Comparison of ENCODE assay signal across 8 cellular contexts in the genomic region with DNA sequence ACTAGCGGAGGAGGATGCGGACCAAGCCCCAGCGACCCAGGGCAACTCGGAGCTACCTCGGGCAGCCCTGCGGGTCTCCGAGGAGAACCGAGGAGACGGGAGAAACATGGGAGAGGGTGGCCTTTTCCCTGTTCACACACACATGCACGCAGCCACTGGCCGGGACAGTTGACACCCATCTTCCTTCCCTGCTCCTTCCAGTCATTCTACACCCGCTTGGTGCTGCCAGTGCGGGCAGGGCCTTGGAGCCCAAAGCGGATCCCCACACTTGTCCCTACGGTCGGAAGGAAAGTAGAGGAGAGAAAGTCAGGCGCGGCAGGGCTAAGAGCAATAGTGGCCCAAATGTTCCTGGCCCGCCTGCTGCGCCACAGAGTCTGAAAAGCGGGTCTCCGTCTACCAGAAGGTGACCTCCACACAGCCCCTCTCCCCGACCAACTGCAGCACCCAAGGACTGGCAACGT. TPM values are rescaled to one million over a fixed set of nuclear protein-coding genes. Genes with fewer than 3 reads are reported as not detected.
A peak's percentile ranks its signal among the peaks of the same experiment; 100 is the strongest.
DNase-seq lines count a peak whose midpoint lies in the region; ATAC-seq, FAIRE-seq and TF ChIP-seq lines count a peak whose summit lies in the region.

No MANE protein-coding gene starts in this region.

- peaks cover 6% of the 10 kb centered on the region; the same call in 1 of the 2 replicates for H4K20me1 ChIP-seq in DND-41 (ENCODE audit: insufficient read depth, low read length)
- H4K20me1 ChIP-seq in K562 (replicated peaks; ENCODE audit: control insufficient read depth, insufficient read depth, low read length): 0 out of 2 replicates have a peak, but pooled peaks cover 5% of the 10 kb centered on the region

- POLR2A ChIA-PET in K562 (lab: Yijun Ruan, JAX): no interaction called here

- ATAC-seq in DND-41 (ENCODE audit: insufficient read depth, low read depth) (no peak), K562 (no peak)

- BruUV-seq in K562 (replicated peaks; lab: Mats Ljungman, UMichigan): no TSS peak

- FAIRE-seq in K562 (lab: Jason Lieb, UNC) (no peak), kidney (lab: Jason Lieb, UNC) (no peak)

- H3K79me2 ChIP-seq in DND-41 (ENCODE audit: insufficient read depth, low read length) (peaks cover 31% of the 10 kb centered on the region), K562 (ENCODE audit: control insufficient read depth, insufficient read depth, low read length) (no peaks in the 10 kb centered on the region)

- H3K9me3 ChIP-seq in DND-41 (ENCODE audit: insufficient read depth, low read length, severe bottlenecking) (no peaks in the 10 kb centered on the region), KOPT-K1 (ENCODE audit: insufficient read depth, low read length, poor library complexity, severe bottlenecking) (no peaks in the 10 kb centered on the region), K562 (replicated peaks; ENCODE audit: control insufficient read depth, insufficient read depth, low read depth, low read length) (no peaks in the 10 kb centered on the region), kidney (ENCODE audit: control insufficient read depth in 1 of 2, low read length in 2 of 2) (no peaks in the 10 kb centered on the region), suprapubic skin (no peaks in the 10 kb centered on the region)

- H3K27ac ChIP-seq in DND-41 (ENCODE audit: low read length) (peak overlapping the region; percentile 94), KOPT-K1 (ENCODE audit: low read depth, low read length, poor library complexity, severe bottlenecking) (peak overlapping the region; percentile 74), K562 (ENCODE audit: extremely low read depth, low read depth, low read length) (no peak overlapping the region), kidney (ENCODE audit: low read depth in 2 of 2, low read length in 2 of 2) (peak overlapping the region; percentile 96 to 98), suprapubic skin (peak overlapping the region; percentile 98)

- TF ChIP-seq CTCF in DND-41 (IDR thresholded peaks at IDR 0.05; ENCODE audit: borderline replicate concordance, extremely low read depth, low read length, poor library complexity, severe bottlenecking) (no peak), K562 (IDR thresholded peaks at IDR 0.05 in 2 of 3, conservative IDR thresholded peaks at IDR 0.05 in 1 of 3; ENCODE audit: insufficient read depth in 2 of 3, low read depth in 1 of 3, low read length in 3 of 3) (no peak), kidney (IDR thresholded peaks at IDR 0.05; ENCODE audit: borderline replicate concordance, extremely low read depth, insufficient read depth) (no peak), suprapubic skin (IDR thresholded peaks at IDR 0.05) (no peak), GM13976 (IDR thresholded peaks at IDR 0.05; ENCODE audit: borderline replicate concordance, control extremely low read depth, extremely low read depth, insufficient read depth, missing control alignments) (no peak)

- no peak for DNase-seq in DND-41
- DNase-seq in K562 (ENCODE audit: extremely low read depth in 1 of 4, low spot score in 3 of 4): peak in 1 of 4 experiments; percentile 14
- no peak for DNase-seq in kidney
- peak in 1 of 2 donors; percentile 79 for DNase-seq in suprapubic skin (ENCODE audit: low spot score in 2 of 2)
- no peak for DNase-seq in GM13976 (ENCODE audit: low spot score)
- DNase-seq in activated CD4-positive, alpha-beta T cell treated with anti-CD3 and anti-CD28 coated beads, Interleukin-2, amount 50 U/mL, for 1 hour: no peak
- DNase-seq in activated CD4-positive, alpha-beta T cell treated with anti-CD3 and anti-CD28 coated beads for 4 hours: no peak

- no peak for TF ChIP-seq EP300 in K562 (IDR thresholded peaks at IDR 0.05; ENCODE audit: low read length)
- TF ChIP-seq EP300 in suprapubic skin (IDR thresholded peaks at IDR 0.05): no peak

- H3K9me1 ChIP-seq in K562 (ENCODE audit: control insufficient read depth, insufficient read depth, low read length): no peaks in the 10 kb centered on the region

- H3K4me1 ChIP-seq in DND-41 (ENCODE audit: insufficient read depth, low read length) (peaks cover 29% of the 10 kb centered on the region), K562 (replicated peaks in 1 of 2; ENCODE audit: control insufficient read depth in 2 of 2, insufficient read depth in 2 of 2, low read length in 2 of 2) (peaks cover 5 to 21% of the 10 kb centered on the region in 2 experiments; a peak in 4 of 5 replicates), kidney (ENCODE audit: control insufficient read depth in 1 of 2, insufficient read depth in 1 of 2, low read depth in 1 of 2, low read length in 2 of 2) (peaks cover 5 to 11% of the 10 kb centered on the region in 2 donors), suprapubic skin (peaks cover 47% of the 10 kb centered on the region)

- H3K4me2 ChIP-seq in DND-41 (ENCODE audit: insufficient read depth, low read length) (peak overlapping the region; percentile 97), K562 (ENCODE audit: insufficient read depth, low read length) (peak overlapping the region; percentile 95)

- intact Hi-C loops in K562 (cut with micrococcal nuclease): loop anchor here (10.0 kb wide), 1 partner anchor 1266 kb away; no protein-coding TSS in a partner anchor
- intact Hi-C loops in kidney (cut with DNase I): no loop called here

- H3K27me3 ChIP-seq in DND-41 (ENCODE audit: insufficient read depth, low read length, poor library complexity) (no peaks in the 10 kb centered on the region), K562 (ENCODE audit: control insufficient read depth in 2 of 2, insufficient read depth in 2 of 2, low read length in 2 of 2) (peaks cover 0 to 7% of the 10 kb centered on the region in 2 experiments; a peak in 3 of 5 replicates), suprapubic skin (no peaks in the 10 kb centered on the region)

- WGBS in K562 (ENCODE audit: insufficient coverage, low coverage, missing lambda C conversion rate): 16% methylated on average over 20 of the region's 24 CpGs
- WGBS in suprapubic skin: 9% methylated on average over 9 of the region's 24 CpGs

- H3K4me3 ChIP-seq in DND-41 (ENCODE audit: low read depth in 1 of 2, low read length in 2 of 2) (peak overlapping the region; percentile 56 to 98), K562 (peak overlapping the region; percentile 77), kidney (ENCODE audit: low read length in 2 of 2) (peak overlapping the region; percentile 88 to 95), suprapubic skin (peak overlapping the region; percentile 91)

- TF ChIP-seq POLR2A in K562 (conservative IDR thresholded peaks at IDR 0.05) (no peak), suprapubic skin (IDR thresholded peaks at IDR 0.05) (no peak)

- H3K36me3 ChIP-seq in DND-41 (ENCODE audit: insufficient read depth, low read length) (no peaks in the 10 kb centered on the region; the same call in 1 of the 2 replicates), KOPT-K1 (ENCODE audit: insufficient read depth, low read length) (no peaks in the 10 kb centered on the region), K562 (ENCODE audit: control insufficient read depth, insufficient read depth, low read length) (no peaks in the 10 kb centered on the region), kidney (ENCODE audit: control insufficient read depth in 1 of 2, insufficient read depth in 2 of 2, low read length in 2 of 2) (no peaks in the 10 kb centered on the region), suprapubic skin (no peaks in the 10 kb centered on the region)

- in situ Hi-C loops in K562 (cut with MboI) (no loop called here), GM13976 (cut with MboI; ENCODE audit: low sequenced_read_pairs, unreplicated experiment) (no loop called here)

- H2AFZ ChIP-seq in DND-41 (ENCODE audit: low read depth, low read length) (peak overlapping the region; percentile 100), K562 (ENCODE audit: low read depth, low read length) (peak overlapping the region; percentile 98)

- CTCF ChIA-PET in K562 (lab: Yijun Ruan, JAX; ENCODE audit: low intra/inter-chr PET ratio): no interaction called here

- peak overlapping the region; percentile 92 for H3K9ac ChIP-seq in DND-41 (ENCODE audit: low read depth, low read length)
- peak overlapping the region; percentile 4 to 93; a peak in 2 of 4 replicates for H3K9ac ChIP-seq in K562 (ENCODE audit: insufficient read depth in 1 of 2, low read depth in 2 of 2, low read length in 2 of 2)
- H3K9ac ChIP-seq in kidney (ENCODE audit: low read length in 2 of 2): peak overlapping the region; percentile 89 to 95

- TF ChIP-seq RAD21 in K562 (CRISPR knock-in tag; conservative IDR thresholded peaks at IDR 0.05 in 1 of 2, IDR thresholded peaks at IDR 0.05 in 1 of 2): no peak

TF ChIP-seq in K562, 482 proteins besides CTCF, POLR2A, EP300 and RAD21 (continues in another document):
- no peak for TF ChIP-seq PRPF4 (IDR thresholded peaks at IDR 0.05; ENCODE audit: insufficient read depth, low read depth, low read length, poor library complexity, severe bottlenecking)
- 0 out of 2 replicates have a peak, but pooled peaks have one; percentile 13 for TF ChIP-seq KAT7 (CRISPR knock-in tag; IDR thresholded peaks at IDR 0.05; ENCODE audit: borderline replicate concordance)

RNA-seq across cellular contexts. Expression of gene PPP3CA, which starts 1.1 kb away (rescaled TPM):
- total RNA-seq in K562 (2011; cell fraction: chromatin; rRNA removed; ENCODE audit: low replicate concordance): 2.3 and 4.3 TPM in 2 replicates
- total RNA-seq in K562 (2011; cell fraction: nucleolus; rRNA removed): 0.83 and 0.92 TPM in 2 replicates
- total RNA-seq in K562 (2011; cell fraction: nucleoplasm; rRNA removed): 0.81 and 1.1 TPM in 2 replicates
- total RNA-seq in K562 (2014; rRNA removed): 1.4 and 1.6 TPM in 2 replicates
- 2.0 and 3.0 TPM in 2 replicates for total RNA-seq in K562 (2014; rRNA removed; fragmentation: Illumina TruSeq; extraction: Trizol)
- total RNA-seq in K562 (2015; rRNA removed; fragmentation: Illumina TruSeq; extraction: Trizol): 2.6 and 2.8 TPM in 2 replicates
- total RNA-seq in K562 (2021): 2.8 and 3.2 TPM in 2 replicates
- 1.6 and 1.7 TPM in 2 replicates for polyA plus RNA-seq in K562 (2011; rRNA removed)
- polyA plus RNA-seq in K562 (2011; cell fraction: cytosol; rRNA removed): 0.57 and 0.74 TPM in 2 replicates
- 0.62 and 0.75 TPM in 2 replicates for polyA plus RNA-seq in K562 (2011; cell fraction: nucleus; rRNA removed)
- 5.3 and 6.2 TPM in 2 replicates for polyA plus RNA-seq in K562 (2012)
- polyA plus RNA-seq in K562 (2014; fragmentation: Illumina TruSeq; extraction: Trizol): 1.4 and 1.9 TPM in 2 replicates
- polyA plus RNA-seq in K562 (2014; fragmentation: Nextera tagmentation; extraction: Ambion mirVana): 1 to 10 TPM; 1.4 TPM
- 0.94 and 1.0 TPM in 2 replicates for polyA plus RNA-seq in K562 (2014; rRNA removed)
- 4.2 and 4.8 TPM in 2 replicates for polyA minus RNA-seq in K562 (2011; rRNA and poly(A)+ RNA removed)
- polyA minus RNA-seq in K562 (2011; cell fraction: cytosol; rRNA and poly(A)+ RNA removed): 2.3 and 3.5 TPM in 2 replicates
- polyA minus RNA-seq in K562 (2011; cell fraction: nucleus; rRNA and poly(A)+ RNA removed): 1.9 and 2.8 TPM in 2 replicates
- total RNA-seq in kidney: 31.5 TPM
- 6.9 TPM for polyA plus RNA-seq in kidney (ENCODE audit: insufficient read depth, low read depth, low replicate concordance)
- total RNA-seq in suprapubic skin: 10 to 100 TPM; 28.7 to 51.7 (median 39.0) TPM
